In genomic region chr2:173027181-173028128, GRCh38 we compare ENCODE assay signal across 8 cellular contexts. TPM values are rescaled to one million over a fixed set of nuclear protein-coding genes. Genes with fewer than 3 reads are reported as not detected.
DNase-seq lines count a peak whose midpoint lies in the region; FAIRE-seq and TF ChIP-seq lines count a peak whose summit lies in the region.

No MANE protein-coding gene starts in this region.

- H3K9me3 Mint-ChIP-seq in neural crest cell = no peaks in the 10 kb centered on the region

- H3K36me3 Mint-ChIP-seq in neural crest cell (ENCODE audit: low read depth) = no peaks in the 10 kb centered on the region

- TF ChIP-seq CTCF in fibroblast of the aortic adventitia (IDR thresholded peaks at IDR 0.05; ENCODE audit: insufficient read depth, low read length) = peak; percentile 86
- peak; percentile 98 for TF ChIP-seq CTCF in neural crest cell (conservative IDR thresholded peaks at IDR 0.05)

- FAIRE-seq in RCC 7860 (lab: Jason Lieb, UNC) = peak; percentile 76

- no peak overlapping the region for H3K27ac Mint-ChIP-seq in neural crest cell (ENCODE audit: unreplicated experiment)

- DNase-seq in activated gamma-delta T cell treated with Interleukin-2 at 50 U/mL for 16 hours (peak; percentile 75), activated gamma-delta T cell (lab: John Stamatoyannopoulos, UW) (no peak), Kasumi-1 (lab: John Stamatoyannopoulos, UW) (peak; percentile 96 to 97), RCC 7860 (ENCODE audit: low spot score) (peak; percentile 65), activated T-helper 1 cell treated with Interleukin-2 at 50 U/mL for 16 hours (ENCODE audit: low read depth) (peak; percentile 41), fibroblast of the aortic adventitia (ENCODE audit: low read depth) (peak; percentile 96), neural crest cell (ENCODE audit: low read depth, low spot score) (peak; percentile 88)
- peak; percentile 57 for DNase-seq in stimulated activated naive CD4-positive, alpha-beta T cell treated with Interleukin-2 at 50 U/mL for 16 hours (lab: John Stamatoyannopoulos, UW)

- H3K27me3 Mint-ChIP-seq in neural crest cell (ENCODE audit: low read depth) = no peaks in the 10 kb centered on the region

- H3K4me3 ChIP-seq in fibroblast of the aortic adventitia (ENCODE audit: low read depth, low read length) = no peak overlapping the region

- H3K4me3 Mint-ChIP-seq in neural crest cell = no peak overlapping the region

- peaks cover 6% of the 10 kb centered on the region for H3K4me1 Mint-ChIP-seq in neural crest cell

RNA-seq across cellular contexts. Expression of gene MAP3K20, which starts 48.2 kb away (rescaled TPM):
- total RNA-seq in fibroblast of the aortic adventitia (ENCODE audit: low replicate concordance) (53.1 and 68.2 TPM in 2 replicates), neural crest cell (27.6 and 28.5 TPM in 2 replicates)
